In the genomic region with DNA sequence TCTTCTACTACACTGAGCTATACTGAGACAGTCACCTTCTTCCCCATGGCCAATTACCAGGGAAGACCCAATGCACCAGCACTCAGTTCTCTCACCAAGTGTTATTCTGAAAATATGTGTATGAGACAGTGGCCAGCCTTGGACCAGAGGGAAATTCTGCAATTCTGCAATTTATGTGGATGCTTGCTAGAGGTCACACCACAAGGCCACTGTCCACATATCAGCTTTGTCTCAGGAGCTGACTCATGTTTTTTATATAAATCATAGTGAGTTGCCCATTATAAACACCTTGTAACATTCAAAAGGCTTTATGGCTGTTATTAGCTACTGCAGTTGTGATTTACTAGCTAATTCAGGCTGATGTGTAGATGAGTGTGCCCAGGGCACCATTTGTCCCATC, we compare ENCODE assay signal across 20 cellular contexts.
DNase-seq lines count a peak whose midpoint lies in the region; ATAC-seq, FAIRE-seq and TF ChIP-seq lines count a peak whose summit lies in the region.
"Had no signal": no experiment of that assay in that cellular context is flagged by ENCODE, and none has a peak within 500 bp of the region (broad histone marks: within the 10 kb centered on the region; RNA-seq: fewer than 3 reads in every experiment).

No MANE protein-coding gene starts in this region.

- H3F3A ChIP-seq in smooth muscle cell (ENCODE audit: low read depth): no peaks in the 10 kb centered on the region

- no peak overlapping the region for H3K4me3 Mint-ChIP-seq in T-helper 2 cell treated with Interferon-gamma antibody and Interleukin-4, amounts not matched to agents 5 μg/mL and 100 μg/mL, for 36 hours
- H3K4me3 Mint-ChIP-seq: activated CD4-positive, alpha-beta memory T cell treated with anti-CD3 and anti-CD28 coated beads, Interleukin-2, amount 10 ng/mL, durations not matched to agents 7 days and 5 days; activated T-helper 17 cell treated with anti-CD3 and anti-CD28 coated beads, Interleukin-2, amount 50 U/mL, for 72 hours; dendritic cell treated with granulocyte-macrophage colony-stimulating factor and Interleukin-4, amounts not matched to agents 40 ng/mL and 50 ng/mL, for 4 days; naive thymus-derived CD8-positive, alpha-beta T cell had no signal

- H3K27me3 ChIP-seq in smooth muscle cell (ENCODE audit: low read depth): no peaks in the 10 kb centered on the region

- no peaks in the 10 kb centered on the region for H3K4me1 Mint-ChIP-seq in T-helper 2 cell treated with Interferon-gamma antibody and Interleukin-4, amounts not matched to agents 5 μg/mL and 100 μg/mL, for 36 hours (ENCODE audit: low read depth)
- H3K4me1 Mint-ChIP-seq: activated CD4-positive, alpha-beta memory T cell treated with anti-CD3 and anti-CD28 coated beads, Interleukin-2, amount 10 ng/mL, durations not matched to agents 7 days and 5 days; activated T-helper 17 cell treated with anti-CD3 and anti-CD28 coated beads, Interleukin-2, amount 50 U/mL, for 72 hours; naive thymus-derived CD8-positive, alpha-beta T cell had no signal

- H2AFZ ChIP-seq in smooth muscle cell (ENCODE audit: low read depth): no peak overlapping the region

- H3K4me2 ChIP-seq in A549 (no peak overlapping the region), smooth muscle cell (no peak overlapping the region)

- TF ChIP-seq EP300 in A549 (IDR thresholded peaks at IDR 0.05): no peak

- H3K27ac ChIP-seq in A549: peak overlapping the region in 1 of 2 experiments; percentile 27; a peak in 1 of 6 replicates
- H3K27ac ChIP-seq in smooth muscle cell (ENCODE audit: low read depth): no peak overlapping the region
- H3K27ac ChIP-seq: psoas muscle, thoracic aorta had no signal

- FAIRE-seq in A549 (lab: Jason Lieb, UNC): no peak
- FAIRE-seq: TTC549 had no signal

- peaks cover 11% of the 10 kb centered on the region; the same call in 1 of the 3 replicates for H3K4me1 ChIP-seq in A549
- H3K4me1 ChIP-seq in smooth muscle cell (ENCODE audit: low read depth): peaks cover 10% of the 10 kb centered on the region

- CTCF ChIA-PET in A549 (lab: Yijun Ruan, JAX): interaction anchor here (1.0 to 1.9 kb wide), 3 partner anchors 9 to 44 kb away, joined by 3 to 8 read pairs (median 4); no protein-coding TSS in a partner anchor

- H3K9ac ChIP-seq in smooth muscle cell (ENCODE audit: low read depth): no peak overlapping the region

- H3K9me3 ChIP-seq in A549: no peaks in the 10 kb centered on the region
- no peaks in the 10 kb centered on the region for H3K9me3 ChIP-seq in smooth muscle cell (replicated peaks; ENCODE audit: low read depth)
- H3K9me3 ChIP-seq: psoas muscle, thoracic aorta had no signal

- H3K36me3 ChIP-seq in smooth muscle cell (ENCODE audit: low read depth): no peaks in the 10 kb centered on the region
- H3K36me3 ChIP-seq: thoracic aorta had no signal

- no peaks in the 10 kb centered on the region for H3K27me3 Mint-ChIP-seq in T-helper 2 cell treated with Interferon-gamma antibody and Interleukin-4, amounts not matched to agents 5 μg/mL and 100 μg/mL, for 36 hours (ENCODE audit: low read depth)
- H3K27me3 Mint-ChIP-seq: activated CD4-positive, alpha-beta memory T cell treated with anti-CD3 and anti-CD28 coated beads, Interleukin-2, amount 10 ng/mL, durations not matched to agents 7 days and 5 days; dendritic cell treated with granulocyte-macrophage colony-stimulating factor and Interleukin-4, amounts not matched to agents 40 ng/mL and 50 ng/mL, for 4 days had no signal

- DNase-seq in A549 (ENCODE audit: low read depth in 1 of 2, low spot score in 1 of 2) (no peak), HCEC 1CT (peak; percentile 82), astrocyte of the spinal cord (ENCODE audit: low read depth, low spot score) (peak; percentile 74), kidney tubule cell (ENCODE audit: low spot score) (peak; percentile 43), smooth muscle cell (lab: John Stamatoyannopoulos, UW; ENCODE audit: unreplicated experiment) (no peak), mesenteric fat pad (ENCODE audit: low spot score) (no peak)
- DNase-seq in T-helper 2 cell treated with Interferon-gamma antibody and Interleukin-4, amounts not matched to agents 5 μg/mL and 100 μg/mL, for 36 hours (ENCODE audit: low spot score): no peak
- DNase-seq in activated CD4-positive, alpha-beta T cell treated with anti-CD3 and anti-CD28 coated beads for 4 hours: no peak
- DNase-seq: activated CD4-positive, alpha-beta memory T cell treated with anti-CD3 and anti-CD28 coated beads, Interleukin-2, amount 10 ng/mL, durations not matched to agents 7 days and 5 days; amniotic stem cell; DMS 273 treated with DMSO at 0.1 percent for 48 hours; erythroblast; left ventricle myocardium superior; naive thymus-derived CD8-positive, alpha-beta T cell; NCI-H1092; psoas muscle had no signal

- peaks cover 3% of the 10 kb centered on the region for H3K9me3 Mint-ChIP-seq in T-helper 2 cell treated with Interferon-gamma antibody and Interleukin-4, amounts not matched to agents 5 μg/mL and 100 μg/mL, for 36 hours
- H3K9me3 Mint-ChIP-seq: activated CD4-positive, alpha-beta memory T cell treated with anti-CD3 and anti-CD28 coated beads, Interleukin-2, amount 10 ng/mL, durations not matched to agents 7 days and 5 days; activated T-helper 17 cell treated with anti-CD3 and anti-CD28 coated beads, Interleukin-2, amount 50 U/mL, for 72 hours; dendritic cell treated with granulocyte-macrophage colony-stimulating factor and Interleukin-4, amounts not matched to agents 40 ng/mL and 50 ng/mL, for 4 days had no signal

- TF ChIP-seq POLR2A in A549 (IDR thresholded peaks at IDR 0.05; ENCODE audit: low read length): no peak

- no peaks in the 10 kb centered on the region for H3K79me2 ChIP-seq in smooth muscle cell (ENCODE audit: low read depth)

- TF ChIP-seq RAD21 in A549 (conservative IDR thresholded peaks at IDR 0.05 in 1 of 2, IDR thresholded peaks at IDR 0.05 in 1 of 2): no peak

- no peak overlapping the region for H3K27ac Mint-ChIP-seq in T-helper 2 cell treated with Interferon-gamma antibody and Interleukin-4, amounts not matched to agents 5 μg/mL and 100 μg/mL, for 36 hours
- H3K27ac Mint-ChIP-seq: activated CD4-positive, alpha-beta memory T cell treated with anti-CD3 and anti-CD28 coated beads, Interleukin-2, amount 10 ng/mL, durations not matched to agents 7 days and 5 days; activated T-helper 17 cell treated with anti-CD3 and anti-CD28 coated beads, Interleukin-2, amount 50 U/mL, for 72 hours; dendritic cell treated with granulocyte-macrophage colony-stimulating factor and Interleukin-4, amounts not matched to agents 40 ng/mL and 50 ng/mL, for 4 days; naive thymus-derived CD8-positive, alpha-beta T cell had no signal

- in situ Hi-C loops in astrocyte of the spinal cord (cut with HindIII; ENCODE audit: low sequenced_read_pairs): no loop called here

- POLR2A ChIA-PET in A549 (lab: Yijun Ruan, JAX): no interaction called here

- no peak overlapping the region for H3K4me3 ChIP-seq in A549
- H3K4me3 ChIP-seq in astrocyte of the spinal cord (ENCODE audit: low read depth, low read length): no peak overlapping the region
- H3K4me3 ChIP-seq in smooth muscle cell: no peak overlapping the region
- H3K4me3 ChIP-seq: psoas muscle, thoracic aorta had no signal

- H4K20me1 ChIP-seq in smooth muscle cell (ENCODE audit: low read depth): no peaks in the 10 kb centered on the region

- ATAC-seq in A549: no peak
- ATAC-seq: activated T-helper 17 cell treated with anti-CD3 and anti-CD28 coated beads, Interleukin-2, amount 50 U/mL, for 72 hours; left ventricle myocardium superior; naive thymus-derived CD8-positive, alpha-beta T cell; psoas muscle had no signal

- TF ChIP-seq CTCF in A549 (IDR thresholded peaks at IDR 0.05): no peak
- no peak for TF ChIP-seq CTCF in astrocyte of the spinal cord (IDR thresholded peaks at IDR 0.05; ENCODE audit: low read depth, low read length)
- TF ChIP-seq CTCF in smooth muscle cell (IDR thresholded peaks at IDR 0.05; ENCODE audit: borderline replicate concordance, insufficient read depth, poor library complexity, severe bottlenecking): no peak

- H3K36me3 Mint-ChIP-seq in T-helper 2 cell treated with Interferon-gamma antibody and Interleukin-4, amounts not matched to agents 5 μg/mL and 100 μg/mL, for 36 hours (ENCODE audit: low read depth): no peaks in the 10 kb centered on the region
- H3K36me3 Mint-ChIP-seq: naive thymus-derived CD8-positive, alpha-beta T cell had no signal

TF ChIP-seq in A549, 52 proteins besides CTCF, POLR2A, EP300 and RAD21:
- TF ChIP-seq MAFK (IDR thresholded peaks at IDR 0.05; ENCODE audit: partially characterized antibody): peak; percentile 67
- TF ChIP-seq POLR2AphosphoS2 (conservative IDR thresholded peaks at IDR 0.05; ENCODE audit: low read length): no peak

Comparison
In these comparisons a context has a peak if more than half of its experiments do, and no peak if none do; other contexts are left out.
1. DNase-seq: peak in HCEC 1CT (single experiment), astrocyte of the spinal cord (single experiment) and kidney tubule cell (single experiment); none in A549 (0 of 2), T-helper 2 cell treated with Interferon-gamma antibody and Interleukin-4, amounts not matched to agents 5 μg/mL and 100 μg/mL, for 36 hours (single experiment), smooth muscle cell (single experiment), mesenteric fat pad (single experiment) and activated CD4-positive, alpha-beta T cell treated with anti-CD3 and anti-CD28 coated beads for 4 hours (0 of 2).